Comparison of ENCODE assay signal across 28 cellular contexts in the genomic region with DNA sequence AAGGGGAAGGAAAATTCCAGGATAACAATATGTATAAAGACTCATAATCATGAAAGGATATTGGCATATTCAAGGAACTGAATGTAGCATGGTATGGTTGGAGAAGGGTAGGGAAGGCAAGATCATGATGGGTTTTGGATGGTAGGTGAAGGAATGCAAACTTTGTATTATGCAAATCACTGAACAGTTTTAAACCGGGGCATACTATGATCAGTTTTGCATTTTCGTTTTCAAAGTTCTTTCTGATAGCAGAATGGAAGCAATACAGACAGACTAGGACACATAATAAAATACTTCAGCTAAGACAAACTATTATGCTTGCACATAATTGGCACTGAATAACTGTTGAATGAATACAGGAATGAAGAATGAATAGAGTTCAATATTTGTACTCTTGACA.
"Had no signal": no experiment of that assay in that cellular context is flagged by ENCODE, and none has a peak within 500 bp of the region (broad histone marks: within the 10 kb centered on the region; RNA-seq: fewer than 3 reads in every experiment).

No MANE protein-coding gene starts in this region.

- ATAC-seq: natural killer cell; psoas muscle; right cardiac atrium; right lobe of liver; stimulated activated memory B cell treated with anti-CD40 and anti-IgM and Interleukin-4, amounts not matched to agents 10 μg/mL and 1 μg/mL and 100 μg/mL, for 72 hours; stimulated activated naive CD8-positive, alpha-beta T cell treated with anti-CD3 and anti-CD28 coated beads, Interleukin-15, amount 100 ng/mL, for 72 hours; stimulated activated naive CD8-positive, alpha-beta T cell treated with anti-CD3 and anti-CD28 coated beads, Interleukin-15, Interleukin-2, amounts not matched to agents 100 U/mL and 50 U/mL, for 24 hours; upper lobe of right lung had no signal

- DNase-seq: natural killer cell; occipital lobe; ovary; posterior cingulate gyrus; psoas muscle; right cardiac atrium; right lobe of liver; spleen; stimulated activated CD4-positive, alpha-beta T cell treated with anti-CD3 and anti-CD28 coated beads, Interleukin-12 subunit alpha, Interleukin-12 subunit beta, amount 100 ng/mL, for 4 hours; stimulated activated CD4-positive, alpha-beta T cell treated with anti-CD3 and anti-CD28 coated beads, Interleukin-1b, Interleukin-23, amount 100 ng/mL, for 48 hours; stimulated activated CD4-positive, alpha-beta T cell treated with anti-CD3 and anti-CD28 coated beads, Interleukin-4, amount 100 ng/mL, for 1 hour; stimulated activated CD4-positive, alpha-beta T cell treated with anti-CD3 and anti-CD28 coated beads, Interleukin-4, amount 100 ng/mL, for 4 hours; stimulated activated CD8-positive, alpha-beta memory T cell treated with anti-CD3 and anti-CD28 coated beads, Interleukin-4, amount 100 ng/mL, for 48 hours; stimulated activated naive CD4-positive, alpha-beta T cell; stimulated activated naive CD8-positive, alpha-beta T cell treated with anti-CD3 and anti-CD28 coated beads, Interleukin-15, amount 100 ng/mL, for 72 hours; stimulated activated naive CD8-positive, alpha-beta T cell treated with anti-CD3 and anti-CD28 coated beads, Interleukin-15, Interleukin-2, amounts not matched to agents 100 U/mL and 50 U/mL, for 24 hours; substantia nigra; testis; tibial artery; transverse colon; upper lobe of right lung; uterus had no signal

- H3K4me1 ChIP-seq: neural progenitor cell, parathyroid adenoma, psoas muscle, right lobe of liver, spleen, suprapubic skin, testis, tibial artery, transverse colon, upper lobe of right lung, uterus had no signal

- H3K79me2 ChIP-seq: parathyroid adenoma had no signal

- H3K4me2 ChIP-seq: neural progenitor cell, smooth muscle cell had no signal

- H3K4me3 ChIP-seq: neural progenitor cell, ovary, psoas muscle, right lobe of liver, skin epidermis, smooth muscle cell, spleen, suprapubic skin, testis, tibial artery, transverse colon, upper lobe of right lung, uterus had no signal

- H3K9me3 ChIP-seq: ovary, psoas muscle, right lobe of liver, spleen, suprapubic skin, testis, tibial artery, transverse colon, upper lobe of right lung, uterus had no signal

- H3K9ac ChIP-seq: neural progenitor cell, parathyroid adenoma had no signal

- H3K36me3 ChIP-seq: neural progenitor cell, ovary, right lobe of liver, spleen, suprapubic skin, tibial artery, transverse colon, upper lobe of right lung, uterus had no signal

- H3K27ac ChIP-seq: neural progenitor cell, ovary, parathyroid adenoma, psoas muscle, right lobe of liver, skin epidermis, spleen, suprapubic skin, testis, tibial artery, transverse colon, upper lobe of right lung, uterus had no signal

- H2AFZ ChIP-seq: neural progenitor cell, parathyroid adenoma had no signal

- H3K27me3 ChIP-seq: neural progenitor cell, ovary, right lobe of liver, spleen, suprapubic skin, testis, tibial artery, transverse colon, uterus had no signal
